Comparison of ENCODE assay signal across 34 cellular contexts in genomic region chr13:104295537-104295936, GRCh38.
"Had no signal": no experiment of that assay in that cellular context is flagged by ENCODE, and none has a peak within 500 bp of the region (broad histone marks: within the 10 kb centered on the region; RNA-seq: fewer than 3 reads in every experiment).

No MANE protein-coding gene starts in this region.

- H3K4me3 Mint-ChIP-seq: activated CD4-positive, alpha-beta memory T cell treated with anti-CD3 and anti-CD28 coated beads, Interleukin-2, amount 10 ng/mL, durations not matched to agents 7 days and 5 days; activated naive CD4-positive, alpha-beta T cell treated with anti-CD3 and anti-CD28 coated beads for 36 hours; activated naive CD8-positive, alpha-beta T cell; activated T-helper 17 cell treated with anti-CD3 and anti-CD28 coated beads, Interleukin-2, amount 50 U/mL, for 72 hours; brain; T-helper 17 cell had no signal

- H3K4me3 ChIP-seq: cardiac muscle cell, MG63, Peyer's patch, SJCRH30 had no signal

- H3K9me3 ChIP-seq: MG63, Peyer's patch, SJCRH30 had no signal

- H3K36me3 Mint-ChIP-seq: activated naive CD8-positive, alpha-beta T cell; brain had no signal

- H3K27me3 ChIP-seq: cardiac muscle cell, MG63, Peyer's patch, SJCRH30 had no signal

- H3K4me1 ChIP-seq: Peyer's patch, SJCRH30 had no signal

- H3K27ac Mint-ChIP-seq: activated CD4-positive, alpha-beta memory T cell treated with anti-CD3 and anti-CD28 coated beads, Interleukin-2, amount 10 ng/mL, durations not matched to agents 7 days and 5 days; activated naive CD4-positive, alpha-beta T cell treated with anti-CD3 and anti-CD28 coated beads for 36 hours; activated naive CD8-positive, alpha-beta T cell; activated T-helper 17 cell treated with anti-CD3 and anti-CD28 coated beads, Interleukin-2, amount 50 U/mL, for 72 hours; brain; T-helper 17 cell had no signal

- H3K27me3 Mint-ChIP-seq: activated CD4-positive, alpha-beta memory T cell treated with anti-CD3 and anti-CD28 coated beads, Interleukin-2, amount 10 ng/mL, durations not matched to agents 7 days and 5 days; activated naive CD8-positive, alpha-beta T cell; activated T-helper 17 cell treated with anti-CD3 and anti-CD28 coated beads, Interleukin-2, amount 50 U/mL, for 72 hours; brain; T-helper 17 cell had no signal

- H3K4me1 Mint-ChIP-seq: activated CD4-positive, alpha-beta memory T cell treated with anti-CD3 and anti-CD28 coated beads, Interleukin-2, amount 10 ng/mL, durations not matched to agents 7 days and 5 days; activated T-helper 17 cell treated with anti-CD3 and anti-CD28 coated beads, Interleukin-2, amount 50 U/mL, for 72 hours; T-helper 17 cell had no signal

- DNase-seq: activated CD4-positive, alpha-beta memory T cell treated with anti-CD3 and anti-CD28 coated beads, Interleukin-2, amount 10 ng/mL, durations not matched to agents 7 days and 5 days; activated CD4-positive, alpha-beta T cell treated with anti-CD3 and anti-CD28 coated beads, Interleukin-2, amount 50 U/mL, for 1 hour; activated CD4-positive, CD25-positive, alpha-beta regulatory T cell; activated gamma-delta T cell; activated naive CD4-positive, alpha-beta T cell treated with anti-CD3 and anti-CD28 coated beads for 36 hours; activated T-cell treated with anti-CD3 and anti-CD28 coated beads for 4 hours; activated T-cell treated with anti-CD3 and anti-CD28 coated beads, Interleukin-2, amount 50 U/mL, for 48 hours; amygdala; KG1; MG63; MV-4-11; NCI-H1092 treated with DMSO at 0.1 percent for 48 hours; NCI-H1417 treated with DMSO at 0.1 percent for 48 hours; NCI-H1694; NCI-H2029; NCI-H2107; NCI-H2171 treated with DMSO at 0.1 percent for 48 hours; NCI-H226; NCI-H526; NCI-H774; NK-92 treated with Interleukin-12 subunit alpha and Interleukin-12 subunit beta, amount 100 ng/mL, for 24 hours; OCI-M1; Peyer's patch; Right ventricle myocardium superior; SJCRH30; T-helper 17 cell; T-helper 9 cell had no signal

- H3K36me3 ChIP-seq: cardiac muscle cell, MG63, Peyer's patch, SJCRH30 had no signal

- ATAC-seq: activated T-helper 17 cell treated with anti-CD3 and anti-CD28 coated beads, Interleukin-2, amount 50 U/mL, for 72 hours; T-helper 17 cell had no signal

- H3K9me3 Mint-ChIP-seq: activated naive CD4-positive, alpha-beta T cell treated with anti-CD3 and anti-CD28 coated beads for 36 hours; brain had no signal

- FAIRE-seq: astrocyte had no signal

- H3K27ac ChIP-seq: cardiac muscle cell, Peyer's patch, RWPE1, SJCRH30, VCaP had no signal
